ENCODE assay signal across 8 cellular contexts in genomic region chr6:107819976-107820551, GRCh38. TPM values are rescaled to one million over a fixed set of nuclear protein-coding genes. Genes with fewer than 3 reads are reported as not detected.
DNase-seq lines count a peak whose midpoint lies in the region; ATAC-seq and TF ChIP-seq lines count a peak whose summit lies in the region.

No MANE protein-coding gene starts in this region.

- H3K4me3 ChIP-seq in BLaER1 treated with 17β-estradiol and CSF1 and Interleukin-3, amounts not matched to agents 10 nM and 100 nM = no peak overlapping the region
- peak overlapping the region in 56 of 59 donors; percentile 16 to 67 (median 46) for H3K4me3 ChIP-seq in dorsolateral prefrontal cortex

- peaks cover 6 to 27% (median 10%) of the 10 kb centered on the region in 10 experiments; a peak in 18 of 20 replicates for H3K4me1 ChIP-seq in BLaER1 treated with 17β-estradiol and CSF1 and Interleukin-3, amounts not matched to agents 10 nM and 100 nM

- no peak overlapping the region for H3K27ac ChIP-seq in BLaER1 treated with 17β-estradiol and CSF1 and Interleukin-3, amounts not matched to agents 10 nM and 100 nM
- H3K27ac ChIP-seq in RWPE1 (peak overlapping the region; percentile 63), dorsolateral prefrontal cortex (peak overlapping the region in 5 of 59 donors; percentile 7 to 22 (median 18))

- peak; percentile 29 to 49 for ATAC-seq in natural killer cell treated with Interleukin-12 subunit alpha and Interleukin-12 subunit beta and Interleukin-15 and Interleukin-18, amount 100 ng/mL, for 72 hours
- ATAC-seq in HG03196 (IDR thresholded peaks at IDR 0.05; ENCODE audit: unreplicated experiment) (no peak), HG02981 (IDR thresholded peaks at IDR 0.05; ENCODE audit: unreplicated experiment) (no peak), HG03159 (IDR thresholded peaks at IDR 0.05; ENCODE audit: unreplicated experiment) (no peak)

- TF ChIP-seq CTCF in RWPE1 (conservative IDR thresholded peaks at IDR 0.05; ENCODE audit: low read depth) = no peak
- no peak for TF ChIP-seq CTCF in dorsolateral prefrontal cortex (IDR thresholded peaks at IDR 0.05 in 54 of 56, conservative IDR thresholded peaks at IDR 0.05 in 2 of 56; ENCODE audit: low read depth in 1 of 56, partially characterized antibody in 56 of 56)

- H3K27me3 Mint-ChIP-seq in natural killer cell treated with Interleukin-12 subunit alpha and Interleukin-12 subunit beta and Interleukin-15 and Interleukin-18, amount 100 ng/mL, for 72 hours = no peaks in the 10 kb centered on the region

- DNase-seq in RWPE1 (ENCODE audit: low spot score) (peak; percentile 61), dorsolateral prefrontal cortex (peak in 1 of 10 donors; percentile 17), hippocampal formation (lab: John Stamatoyannopoulos, UW) (no peak)
- DNase-seq in natural killer cell treated with Interleukin-12 subunit alpha and Interleukin-12 subunit beta and Interleukin-15 and Interleukin-18, amount 100 ng/mL, for 72 hours (ENCODE audit: low spot score) = no peak

- CTCF ChIA-PET in RWPE1 (lab: Yijun Ruan, JAX) = interaction anchor here (1.9 kb wide), 1 partner anchor 28 kb away, joined by 7 read pairs; no protein-coding TSS in a partner anchor

- peaks cover 73 to 75% of the 10 kb centered on the region in 2 donors for H3K4me1 Mint-ChIP-seq in natural killer cell treated with Interleukin-12 subunit alpha and Interleukin-12 subunit beta and Interleukin-15 and Interleukin-18, amount 100 ng/mL, for 72 hours (ENCODE audit: low read depth in 2 of 2)

- H3K9me3 ChIP-seq in BLaER1 treated with 17β-estradiol and CSF1 and Interleukin-3, amounts not matched to agents 10 nM and 100 nM (replicated peaks in 1 of 11) = no peaks in the 10 kb centered on the region

- H3K4me2 ChIP-seq in BLaER1 treated with 17β-estradiol and CSF1 and Interleukin-3, amounts not matched to agents 10 nM and 100 nM = peak overlapping the region in 9 of 11 experiments; percentile 2 to 57 (median 14); a peak in 9 of 22 replicates

- H3K9me3 Mint-ChIP-seq in natural killer cell treated with Interleukin-12 subunit alpha and Interleukin-12 subunit beta and Interleukin-15 and Interleukin-18, amount 100 ng/mL, for 72 hours = no peaks in the 10 kb centered on the region

- no peaks in the 10 kb centered on the region for H3K36me3 Mint-ChIP-seq in natural killer cell treated with Interleukin-12 subunit alpha and Interleukin-12 subunit beta and Interleukin-15 and Interleukin-18, amount 100 ng/mL, for 72 hours

- peak overlapping the region; percentile 93 to 98 for H3K27ac Mint-ChIP-seq in natural killer cell treated with Interleukin-12 subunit alpha and Interleukin-12 subunit beta and Interleukin-15 and Interleukin-18, amount 100 ng/mL, for 72 hours

- no peaks in the 10 kb centered on the region for H3K36me3 ChIP-seq in BLaER1 treated with 17β-estradiol and CSF1 and Interleukin-3, amounts not matched to agents 10 nM and 100 nM

- peaks cover 0 to 4% (median 0%) of the 10 kb centered on the region in 11 experiments; a peak in 2 of 22 replicates for H4K20me1 ChIP-seq in BLaER1 treated with 17β-estradiol and CSF1 and Interleukin-3, amounts not matched to agents 10 nM and 100 nM

- H3K4me3 Mint-ChIP-seq in natural killer cell treated with Interleukin-12 subunit alpha and Interleukin-12 subunit beta and Interleukin-15 and Interleukin-18, amount 100 ng/mL, for 72 hours = peak overlapping the region; percentile 80

- POLR2A ChIA-PET in RWPE1 (lab: Yijun Ruan, JAX; ENCODE audit: low non-redundant PET) = no interaction called here

- intact Hi-C loops in dorsolateral prefrontal cortex (cut with DNase I) = no loop called here

- peaks cover 47 to 68% (median 62%) of the 10 kb centered on the region in 11 experiments for H3K27me3 ChIP-seq in BLaER1 treated with 17β-estradiol and CSF1 and Interleukin-3, amounts not matched to agents 10 nM and 100 nM
- peaks cover 0 to 11% (median 0%) of the 10 kb centered on the region in 45 donors for H3K27me3 ChIP-seq in dorsolateral prefrontal cortex

- no peak overlapping the region for H3K9ac ChIP-seq in BLaER1 treated with 17β-estradiol and CSF1 and Interleukin-3, amounts not matched to agents 10 nM and 100 nM

RNA-seq across cellular contexts. Expression of gene SCML4, which starts 4.0 kb away (rescaled TPM):
- 1 to 10 TPM in 32 of 120 experiments, under 1 TPM in 78, not detected in 10; 0.21 to 2.1 (median 0.72) TPM for total RNA-seq in dorsolateral prefrontal cortex
- 1 to 10 TPM in 1 of 2 donors, under 1 TPM in 1; 0.33 to 2.9 TPM for total RNA-seq in natural killer cell treated with Interleukin-12 subunit alpha and Interleukin-12 subunit beta and Interleukin-15 and Interleukin-18, amount 100 ng/mL, for 72 hours

Comparison
In these comparisons a context has a peak if more than half of its experiments do, and no peak if none do; other contexts are left out.
1. H3K4me3 ChIP-seq: peak in dorsolateral prefrontal cortex (56 of 59); none in BLaER1 treated with 17β-estradiol and CSF1 and Interleukin-3, amounts not matched to agents 10 nM and 100 nM (0 of 10).
2. ATAC-seq: peak in natural killer cell treated with Interleukin-12 subunit alpha and Interleukin-12 subunit beta and Interleukin-15 and Interleukin-18, amount 100 ng/mL, for 72 hours (2 of 2); none in HG03196 (single experiment), HG02981 (single experiment) and HG03159 (single experiment).